In the genomic region with DNA sequence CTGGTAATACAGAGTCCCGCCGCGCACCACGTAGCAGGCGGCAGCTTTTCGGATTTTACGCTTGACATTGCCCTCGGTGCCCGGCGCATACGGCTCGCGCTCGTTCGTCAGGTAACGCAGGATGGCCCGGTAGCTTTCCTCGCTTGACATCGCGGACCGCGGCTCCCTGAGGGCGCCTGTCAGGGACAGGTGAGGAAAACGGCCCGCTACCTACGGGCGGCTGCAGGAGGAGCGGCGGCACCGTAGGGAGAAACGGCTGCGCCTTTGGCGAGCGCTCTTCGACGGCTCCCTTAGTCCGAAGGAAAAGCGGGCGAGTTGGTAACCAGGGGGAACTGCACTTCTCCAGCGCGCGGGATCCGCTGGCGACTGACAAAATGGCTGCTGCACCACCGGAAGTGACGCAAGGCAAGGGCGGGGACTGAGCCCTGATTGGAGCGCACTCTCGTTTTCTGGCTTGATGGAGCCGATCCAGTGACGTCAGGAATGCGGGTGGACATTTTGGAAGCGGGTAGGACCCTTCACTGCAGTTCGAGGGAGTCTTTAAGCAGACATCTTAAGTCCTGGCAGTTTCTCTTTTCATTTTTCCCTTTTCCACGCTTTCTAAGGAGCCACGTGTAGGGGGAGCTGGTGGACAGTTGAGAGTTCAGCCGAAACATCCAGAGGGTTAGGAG, we compare ENCODE assay signal across 8 cellular contexts. TPM values are rescaled to one million over a fixed set of nuclear protein-coding genes. Genes with fewer than 3 reads are reported as not detected.
A peak's percentile ranks its signal among the peaks of the same experiment; 100 is the strongest.
DNase-seq lines count a peak whose midpoint lies in the region; ATAC-seq and TF ChIP-seq lines count a peak whose summit lies in the region.

A gene with protein sequence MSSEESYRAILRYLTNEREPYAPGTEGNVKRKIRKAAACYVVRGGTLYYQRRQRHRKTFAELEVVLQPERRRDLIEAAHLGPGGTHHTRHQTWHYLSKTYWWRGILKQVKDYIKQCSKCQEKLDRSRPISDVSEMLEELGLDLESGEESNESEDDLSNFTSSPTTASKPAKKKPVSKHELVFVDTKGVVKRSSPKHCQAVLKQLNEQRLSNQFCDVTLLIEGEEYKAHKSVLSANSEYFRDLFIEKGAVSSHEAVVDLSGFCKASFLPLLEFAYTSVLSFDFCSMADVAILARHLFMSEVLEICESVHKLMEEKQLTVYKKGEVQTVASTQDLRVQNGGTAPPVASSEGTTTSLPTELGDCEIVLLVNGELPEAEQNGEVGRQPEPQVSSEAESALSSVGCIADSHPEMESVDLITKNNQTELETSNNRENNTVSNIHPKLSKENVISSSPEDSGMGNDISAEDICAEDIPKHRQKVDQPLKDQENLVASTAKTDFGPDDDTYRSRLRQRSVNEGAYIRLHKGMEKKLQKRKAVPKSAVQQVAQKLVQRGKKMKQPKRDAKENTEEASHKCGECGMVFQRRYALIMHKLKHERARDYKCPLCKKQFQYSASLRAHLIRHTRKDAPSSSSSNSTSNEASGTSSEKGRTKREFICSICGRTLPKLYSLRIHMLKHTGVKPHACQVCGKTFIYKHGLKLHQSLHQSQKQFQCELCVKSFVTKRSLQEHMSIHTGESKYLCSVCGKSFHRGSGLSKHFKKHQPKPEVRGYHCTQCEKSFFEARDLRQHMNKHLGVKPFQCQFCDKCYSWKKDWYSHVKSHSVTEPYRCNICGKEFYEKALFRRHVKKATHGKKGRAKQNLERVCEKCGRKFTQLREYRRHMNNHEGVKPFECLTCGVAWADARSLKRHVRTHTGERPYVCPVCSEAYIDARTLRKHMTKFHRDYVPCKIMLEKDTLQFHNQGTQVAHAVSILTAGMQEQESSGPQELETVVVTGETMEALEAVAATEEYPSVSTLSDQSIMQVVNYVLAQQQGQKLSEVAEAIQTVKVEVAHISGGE (minus strand): TSS at position 368 of the 671 bp plus-strand sequence. CDS start 218 bp downstream, at position 150.

- intact Hi-C loops in Panc1 (cut with micrococcal nuclease; ENCODE audit: unreplicated experiment), result loop anchor here (5.0 kb wide), 1 partner anchor 105 kb away; a partner anchor contains a TSS
- intact Hi-C loops in left cardiac atrium (cut with DNase I), result loop anchor here in 1 of 2 donors (2.0 kb wide), 1 partner anchor 102 kb away; a partner anchor contains a TSS

- peaks cover 15% of the 10 kb centered on the region for H3K36me3 ChIP-seq in Panc1 (ENCODE audit: control insufficient read depth, insufficient read depth, low read length)
- peaks cover 14% of the 10 kb centered on the region for H3K36me3 ChIP-seq in rectal smooth muscle tissue (ENCODE audit: control insufficient read depth, insufficient read depth, low read length)

- CTCF ChIA-PET in Panc1 (lab: Charles Lee), result interaction anchor here (0.5 to 2.4 kb wide), 2 partner anchors 10 to 103 kb away, joined by 4 to 10 read pairs; a partner anchor contains a TSS

- ATAC-seq in HG02623 (IDR thresholded peaks at IDR 0.05; ENCODE audit: unreplicated experiment) (peak; percentile 69), Panc1 (peak; percentile 88), left cardiac atrium (peak; percentile 89 to 95)

- H3K27me3 ChIP-seq in Panc1 (ENCODE audit: control insufficient read depth, insufficient read depth, low read length) (no peaks in the 10 kb centered on the region), rectal smooth muscle tissue (ENCODE audit: control insufficient read depth, insufficient read depth, low read length) (no peaks in the 10 kb centered on the region)

- peak within 1 kb of the TSS; percentile 77 for H3K4me3 ChIP-seq in GM12865 (ENCODE audit: low read depth, low read length)
- peak within 1 kb of the TSS; percentile 88 to 89 for H3K4me3 ChIP-seq in Panc1 (ENCODE audit: low read depth in 2 of 2, low read length in 2 of 2)
- peak within 1 kb of the TSS; percentile 100 for H3K4me3 ChIP-seq in rectal smooth muscle tissue (ENCODE audit: low read length)

- H3K9ac ChIP-seq in rectal smooth muscle tissue (ENCODE audit: low read length), result peak within 1 kb of the TSS; percentile 95

- in situ Hi-C loops in Panc1 (cut with HindIII; ENCODE audit: low pct_unique_long_range_greater_than_20kb, low sequenced_read_pairs), result no loop called here

- H3K27ac ChIP-seq in Panc1 (ENCODE audit: low read length) (peak within 1 kb of the TSS; percentile 88), rectal smooth muscle tissue (ENCODE audit: low read depth, low read length) (peak within 1 kb of the TSS; percentile 96)

- H3K4me1 ChIP-seq in Panc1 (ENCODE audit: control insufficient read depth, insufficient read depth, low read length) (peaks cover 20% of the 10 kb centered on the region), rectal smooth muscle tissue (ENCODE audit: control insufficient read depth, insufficient read depth, low read length) (peaks cover 12% of the 10 kb centered on the region)

- DNase-seq in GM12865 (ENCODE audit: low read depth), result peak; percentile 100
- peak; percentile 99 for DNase-seq in Panc1 (ENCODE audit: low read depth, low spot score)
- peak; percentile 100 for DNase-seq in activated naive CD8-positive, alpha-beta T cell treated with anti-CD3 and anti-CD28 coated beads, Interleukin-2, amount 50 U/mL, for 16 hours (ENCODE audit: low read depth, low spot score)
- DNase-seq in left cardiac atrium, result peak; percentile 100
- DNase-seq in NCI-H1105 (lab: John Stamatoyannopoulos, UW), result no peak
- DNase-seq in DMS 273 (lab: John Stamatoyannopoulos, UW; ENCODE audit: unreplicated experiment), result no peak

- no TSS peak for BruUV-seq in Panc1 (replicated peaks; lab: Mats Ljungman, UMichigan)

- H3K9me3 ChIP-seq in Panc1 (ENCODE audit: control insufficient read depth, insufficient read depth, low read depth, low read length), result no peaks in the 10 kb centered on the region

- no peak for TF ChIP-seq CTCF in GM12865 (IDR thresholded peaks at IDR 0.05; ENCODE audit: insufficient read depth, low read depth, low read length, missing control alignments)
- peak; percentile 81 for TF ChIP-seq CTCF in Panc1 (IDR thresholded peaks at IDR 0.05)

- POLR2A ChIA-PET in Panc1 (lab: Charles Lee), result interaction anchor here (0.5 to 3.1 kb wide), 6 partner anchors 8 to 1053 kb away, joined by 3 to 16 read pairs (median 6); a partner anchor contains a TSS

RNA-seq across cellular contexts. Expression of the gene that starts here (rescaled TPM):
- total RNA-seq in Panc1 (2021; ENCODE audit: unreplicated experiment) (20.1 TPM), left cardiac atrium (10 to 100 TPM in 1 of 2 donors, 1 to 10 TPM in 1; 8.3 to 10.3 TPM)
- 8.8 TPM for polyA plus RNA-seq in Panc1 (2012; ENCODE audit: insufficient read length)

Comparison
In these comparisons a context has a peak if more than half of its experiments do, and no peak if none do; other contexts are left out.
1. DNase-seq: peak in GM12865 (single experiment), Panc1 (single experiment), activated naive CD8-positive, alpha-beta T cell treated with anti-CD3 and anti-CD28 coated beads, Interleukin-2, amount 50 U/mL, for 16 hours (single experiment) and left cardiac atrium (single experiment); none in NCI-H1105 (single experiment) and DMS 273 (single experiment).
2. Peak in every context shown above with its lines, with median percentiles within 50 percentile points of each other: H3K4me3 ChIP-seq and ATAC-seq.